ENCODE assay signal across 26 cellular contexts in genomic region chr6:129502261-129502660, GRCh38.
DNase-seq lines count a peak whose midpoint lies in the region; ATAC-seq, FAIRE-seq and TF ChIP-seq lines count a peak whose summit lies in the region.
"Had no signal": no experiment of that assay in that cellular context is flagged by ENCODE, and none has a peak within 500 bp of the region (broad histone marks: within the 10 kb centered on the region; RNA-seq: fewer than 3 reads in every experiment).

No MANE protein-coding gene starts in this region.

- H3K9me3 Mint-ChIP-seq in astrocyte (ENCODE audit: unreplicated experiment): no peaks in the 10 kb centered on the region
- H3K9me3 Mint-ChIP-seq: activated naive CD8-positive, alpha-beta T cell treated with anti-CD3 and anti-CD28 coated beads for 36 hours; activated T-cell treated with anti-CD3 and anti-CD28 coated beads, Interleukin-2, amount 50 U/mL, for 72 hours; H9 had no signal

- POLR2A ChIA-PET in HCT116 (lab: Charles Lee): interaction anchor here (1.7 to 4.3 kb wide), 4 partner anchors 12 to 246 kb away, joined by 6 to 33 read pairs (median 10); no protein-coding TSS in a partner anchor

- H3K9ac ChIP-seq in HCT116 (ENCODE audit: low read length) (peak overlapping the region; percentile 67), astrocyte (ENCODE audit: low read length) (no peak overlapping the region)
- H3K9ac ChIP-seq: parathyroid adenoma had no signal

- H3K36me3 Mint-ChIP-seq in astrocyte (ENCODE audit: low read depth, unreplicated experiment): peaks cover 2% of the 10 kb centered on the region
- H3K36me3 Mint-ChIP-seq: activated naive CD8-positive, alpha-beta T cell treated with anti-CD3 and anti-CD28 coated beads for 36 hours had no signal

- in situ Hi-C loops in gastrocnemius medialis (cut with MboI; ENCODE audit: low sequenced_read_pairs in 4 of 4): loop anchor here in 3 of 4 donors (5.0 to 10.0 kb wide), 3 partner anchors 65 to 73 kb away; no protein-coding TSS in a partner anchor

- no peaks in the 10 kb centered on the region for H3K27me3 ChIP-seq in HCT116 (ENCODE audit: insufficient read depth, low read length)
- no peaks in the 10 kb centered on the region for H3K27me3 ChIP-seq in astrocyte (ENCODE audit: insufficient read depth, low read length)
- H3K27me3 ChIP-seq in gastrocnemius medialis: no peaks in the 10 kb centered on the region
- no peaks in the 10 kb centered on the region for H3K27me3 ChIP-seq in ovary
- no peaks in the 10 kb centered on the region for H3K27me3 ChIP-seq in stomach
- H3K27me3 ChIP-seq: body of pancreas, sigmoid colon, tibial nerve had no signal

- H3K4me1 ChIP-seq in HCT116 (ENCODE audit: control insufficient read depth in 1 of 2, insufficient read depth in 2 of 2, low read length in 2 of 2) (peaks cover 59 to 65% of the 10 kb centered on the region in 2 experiments), astrocyte (ENCODE audit: insufficient read depth, low read length) (peaks cover 35% of the 10 kb centered on the region), gastrocnemius medialis (peaks cover 41 to 54% of the 10 kb centered on the region in 2 donors), ovary (ENCODE audit: insufficient read depth) (no peaks in the 10 kb centered on the region), stomach (peaks cover 0 to 45% (median 11%) of the 10 kb centered on the region in 4 donors)

- no peaks in the 10 kb centered on the region for H3K9me2 ChIP-seq in HCT116 (ENCODE audit: insufficient read depth)

- peaks cover 56% of the 10 kb centered on the region for H3K4me1 Mint-ChIP-seq in astrocyte (ENCODE audit: low read depth, unreplicated experiment)

- TF ChIP-seq POLR2A in HCT116 (IDR thresholded peaks at IDR 0.05; ENCODE audit: borderline replicate concordance, extremely low read depth, insufficient read depth, insufficient read length): no peak
- TF ChIP-seq POLR2A in gastrocnemius medialis (IDR thresholded peaks at IDR 0.05): no peak
- no peak for TF ChIP-seq POLR2A in ovary (IDR thresholded peaks at IDR 0.05)
- no peak for TF ChIP-seq POLR2A in stomach (IDR thresholded peaks at IDR 0.05)

- TF ChIP-seq CTCF in HCT116 (IDR thresholded peaks at IDR 0.05 in 2 of 3, conservative IDR thresholded peaks at IDR 0.05 in 1 of 3; ENCODE audit: borderline replicate concordance in 1 of 3, insufficient read depth in 1 of 3, low read depth in 2 of 3, low read length in 2 of 3) (no peak), astrocyte (IDR thresholded peaks at IDR 0.05; ENCODE audit: insufficient read depth, low read depth, low read length) (no peak), gastrocnemius medialis (IDR thresholded peaks at IDR 0.05 in 4 of 5, conservative IDR thresholded peaks at IDR 0.05 in 1 of 5) (no peak), ovary (IDR thresholded peaks at IDR 0.05) (no peak), stomach (IDR thresholded peaks at IDR 0.05) (no peak)

- H3K9me3 ChIP-seq in HCT116 (ENCODE audit: control insufficient read depth in 1 of 2, insufficient read depth in 1 of 2, low read depth in 1 of 2, low read length in 2 of 2): no peaks in the 10 kb centered on the region
- no peaks in the 10 kb centered on the region for H3K9me3 ChIP-seq in astrocyte (ENCODE audit: insufficient read depth, low read depth, low read length)
- no peaks in the 10 kb centered on the region for H3K9me3 ChIP-seq in gastrocnemius medialis
- no peaks in the 10 kb centered on the region for H3K9me3 ChIP-seq in ovary
- H3K9me3 ChIP-seq in stomach: no peaks in the 10 kb centered on the region
- H3K9me3 ChIP-seq: body of pancreas, lower lobe of right lung, sigmoid colon, tibial nerve had no signal

- intact Hi-C loops in HCT116 (cut with micrococcal nuclease): no loop called here
- intact Hi-C loops in gastrocnemius medialis (cut with DNase I; ENCODE audit: low total_unique reads): no loop called here
- intact Hi-C loops in ovary (cut with DNase I): no loop called here
- intact Hi-C loops in stomach (cut with DNase I; ENCODE audit: low total_unique reads): loop anchor here (10.0 kb wide), 1 partner anchor 83 kb away; no protein-coding TSS in a partner anchor

- H3K4me3 ChIP-seq in HCT116 (replicated peaks in 1 of 2; ENCODE audit: low read depth in 1 of 2, low read length in 2 of 2) (peak overlapping the region in 1 of 2 experiments; percentile 12; a peak in 1 of 4 replicates), astrocyte (ENCODE audit: insufficient read depth, low read depth, low read length) (no peak overlapping the region), gastrocnemius medialis (no peak overlapping the region), ovary (no peak overlapping the region), stomach (no peak overlapping the region)
- H3K4me3 ChIP-seq: body of pancreas, lower lobe of right lung, sigmoid colon, tibial nerve had no signal

- H3K4me2 ChIP-seq in HCT116 (ENCODE audit: low read length) (peak overlapping the region; percentile 64), astrocyte (ENCODE audit: low read length) (peak overlapping the region; percentile 86)

- BruUV-seq in HCT116 (replicated peaks; lab: Mats Ljungman, UMichigan): no TSS peak

- H4K20me1 ChIP-seq in HCT116 (ENCODE audit: insufficient read depth) (no peaks in the 10 kb centered on the region), astrocyte (ENCODE audit: insufficient read depth, low read length) (no peaks in the 10 kb centered on the region)

- H3K4me3 Mint-ChIP-seq in astrocyte (ENCODE audit: unreplicated experiment): no peak overlapping the region
- H3K4me3 Mint-ChIP-seq: activated naive CD8-positive, alpha-beta T cell treated with anti-CD3 and anti-CD28 coated beads for 36 hours; activated T-cell treated with anti-CD3 and anti-CD28 coated beads, Interleukin-2, amount 50 U/mL, for 72 hours; H9 had no signal

- 95 to 99% (median 98%) methylated on average over 3 of the region's 3 CpGs for WGBS in ovary, 3 donors
- WGBS in stomach, 5 donors: 95 to 98% (median 95%) methylated on average over 3 of the region's 3 CpGs

- ATAC-seq in HCT116 (no peak), gastrocnemius medialis (no peak), HG02623 (IDR thresholded peaks at IDR 0.05; ENCODE audit: unreplicated experiment) (no peak), GM18867 (IDR thresholded peaks at IDR 0.05; ENCODE audit: unreplicated experiment) (no peak)
- ATAC-seq: activated CD4-positive, CD25-positive, alpha-beta regulatory T cell treated with anti-CD3 and anti-CD28 coated beads, Interleukin-2, amount 50 U/mL, for 24 hours; activated T-cell treated with anti-CD3 and anti-CD28 coated beads, Interleukin-2, amount 50 U/mL, for 72 hours; body of pancreas had no signal

- H3K27ac ChIP-seq in HCT116 (ENCODE audit: low read depth, low read length): peak overlapping the region; percentile 97
- H3K27ac ChIP-seq in astrocyte (ENCODE audit: low read depth, low read length): peak overlapping the region; percentile 92
- H3K27ac ChIP-seq in gastrocnemius medialis: peak overlapping the region in 3 of 4 donors; percentile 70 to 86 (median 73)
- H3K27ac ChIP-seq in ovary: no peak overlapping the region
- H3K27ac ChIP-seq in stomach: no peak overlapping the region
- H3K27ac ChIP-seq: body of pancreas, lower lobe of right lung, sigmoid colon had no signal

- TF ChIP-seq EP300 in ovary (IDR thresholded peaks at IDR 0.05) (no peak), stomach (IDR thresholded peaks at IDR 0.05) (no peak)

- TF ChIP-seq RAD21 in HCT116 (IDR thresholded peaks at IDR 0.05; ENCODE audit: low read depth): no peak

- H2AFZ ChIP-seq in HCT116 (ENCODE audit: low read depth, low read length, poor library complexity, severe bottlenecking) (no peak overlapping the region), astrocyte (ENCODE audit: low read depth, low read length) (no peak overlapping the region)

- H3K36me3 ChIP-seq in HCT116 (ENCODE audit: control insufficient read depth in 1 of 2, insufficient read depth in 2 of 2, low read length in 2 of 2) (no peaks in the 10 kb centered on the region; a peak in 1 of 4 replicates), astrocyte (ENCODE audit: insufficient read depth, low read length) (no peaks in the 10 kb centered on the region), gastrocnemius medialis (no peaks in the 10 kb centered on the region), ovary (no peaks in the 10 kb centered on the region), stomach (peaks cover 0 to 36% (median 25%) of the 10 kb centered on the region in 4 donors)
- H3K36me3 ChIP-seq: sigmoid colon had no signal

- CTCF ChIA-PET in HCT116 (lab: Charles Lee): interaction anchor here (1.2 to 5.7 kb wide), 7 partner anchors 11 to 519 kb away, joined by 3 to 45 read pairs (median 16); no protein-coding TSS in a partner anchor

- peak overlapping the region; percentile 98 for H3K27ac Mint-ChIP-seq in astrocyte (ENCODE audit: unreplicated experiment)
- H3K27ac Mint-ChIP-seq: activated T-cell treated with anti-CD3 and anti-CD28 coated beads, Interleukin-2, amount 50 U/mL, for 72 hours had no signal

- H3K79me2 ChIP-seq in HCT116 (ENCODE audit: insufficient read depth, low read length) (no peaks in the 10 kb centered on the region), astrocyte (ENCODE audit: insufficient read depth, low read length) (no peaks in the 10 kb centered on the region)
- H3K79me2 ChIP-seq: parathyroid adenoma had no signal

- RAD21 ChIA-PET in HCT116 (lab: Charles Lee; ENCODE audit: low non-redundant PET in 1 of 2, low total read pairs in 2 of 2, uncharacterized antibody in 2 of 2, unreplicated experiment in 2 of 2): interaction anchor here in 1 of 2 experiments (1.1 kb wide), 1 partner anchor 65 kb away, joined by 3 read pairs; no protein-coding TSS in a partner anchor

- H3K27me3 Mint-ChIP-seq in astrocyte (ENCODE audit: low read depth, unreplicated experiment): no peaks in the 10 kb centered on the region
- H3K27me3 Mint-ChIP-seq: activated naive CD8-positive, alpha-beta T cell treated with anti-CD3 and anti-CD28 coated beads for 36 hours had no signal

- DNase-seq in HCT116 (ENCODE audit: low read depth, low spot score) (no peak), astrocyte (ENCODE audit: low read depth) (peak; percentile 56), iris pigment epithelial cell (ENCODE audit: low read depth) (peak; percentile 70), gastrocnemius medialis (no peak), ovary (no peak), stomach (no peak)
- DNase-seq: activated naive CD8-positive, alpha-beta T cell treated with anti-CD3 and anti-CD28 coated beads for 36 hours; activated T-cell treated with anti-CD3 and anti-CD28 coated beads, Interleukin-2, amount 50 U/mL, for 72 hours; AML-193; body of pancreas; DMS79 treated with DMSO at 0.1 percent for 48 hours; H9; hippocampal formation; lower lobe of right lung; NCI-H1436 treated with DMSO at 0.1 percent for 48 hours; NCI-H524 treated with DMSO at 0.1 percent for 48 hours; RPMI8226; sigmoid colon; stimulated activated naive CD8-positive, alpha-beta T cell treated with anti-CD3 and anti-CD28 coated beads, Interleukin-15, Interleukin-2, amounts not matched to agents 100 U/mL and 50 U/mL, for 24 hours had no signal

- no peak for FAIRE-seq in astrocyte (lab: Jason Lieb, UNC)
- FAIRE-seq: HTR-8/SVneo, islet of Langerhans had no signal

TF ChIP-seq in HCT116, 20 proteins besides CTCF, POLR2A, EP300 and RAD21:
- TF ChIP-seq ATF3 (IDR thresholded peaks at IDR 0.05) (no peak), JUND (IDR thresholded peaks at IDR 0.05) (peak; percentile 15; the same call in 1 of the 2 replicates)

Comparison
In these comparisons a context has a peak if more than half of its experiments do, and no peak if none do; other contexts are left out.
1. DNase-seq: peak in astrocyte (single experiment) and iris pigment epithelial cell (single experiment); none in HCT116 (single experiment), gastrocnemius medialis (0 of 2), ovary (0 of 5) and stomach (single experiment).
2. H3K27ac ChIP-seq: peak in HCT116 (single experiment), astrocyte (single experiment) and gastrocnemius medialis (3 of 4); none in ovary (0 of 2) and stomach (0 of 5).